Comparison of ENCODE assay signal across 2 cellular contexts in the genomic region with DNA sequence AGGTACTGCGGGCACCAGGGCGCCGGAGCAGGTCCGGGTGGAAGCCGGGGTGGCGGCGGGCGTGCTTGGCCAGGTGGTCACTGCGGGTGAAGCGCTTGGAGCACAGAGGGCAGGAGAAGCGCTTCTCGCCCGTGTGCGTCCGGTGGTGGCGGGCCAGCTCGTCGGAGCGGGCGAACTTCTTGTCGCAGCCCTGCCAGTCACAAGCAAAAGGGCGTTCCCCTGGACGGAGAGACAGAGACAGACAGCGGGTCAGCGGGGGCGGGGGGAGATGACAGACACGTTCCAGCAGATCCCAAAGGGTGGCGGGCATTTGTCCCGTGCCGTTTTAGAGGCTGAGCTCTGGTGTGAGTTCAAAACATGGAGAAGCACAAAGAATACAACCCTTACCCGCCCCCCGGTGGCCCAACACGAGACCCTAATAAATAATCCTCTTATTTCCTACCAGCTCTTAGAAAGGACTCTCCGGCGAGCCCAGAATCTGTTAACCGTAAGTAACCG.
TF ChIP-seq lines count a peak whose summit lies in the region.

No MANE protein-coding gene starts in this region.

TF ChIP-seq in SK-N-SH, 30 proteins besides CTCF, POLR2A, EP300 and RAD21 (continued from another document):
- TF ChIP-seq, protein P1, sequence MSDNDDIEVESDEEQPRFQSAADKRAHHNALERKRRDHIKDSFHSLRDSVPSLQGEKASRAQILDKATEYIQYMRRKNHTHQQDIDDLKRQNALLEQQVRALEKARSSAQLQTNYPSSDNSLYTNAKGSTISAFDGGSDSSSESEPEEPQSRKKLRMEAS (IDR thresholded peaks at IDR 0.05; ENCODE audit: low read depth) = no peak
- no peak for TF ChIP-seq MXI1 (IDR thresholded peaks at IDR 0.05; ENCODE audit: low read depth, low read length)
- TF ChIP-seq POLR2AphosphoS5 (IDR thresholded peaks at IDR 0.05; ENCODE audit: low read depth, low read length) = no peak
- TF ChIP-seq CHD2 (IDR thresholded peaks at IDR 0.05; ENCODE audit: low read length, partially characterized antibody) = no peak
- no peak for TF ChIP-seq GATA2 (CRISPR knock-in tag; IDR thresholded peaks at IDR 0.05)
- TF ChIP-seq SMC3 (IDR thresholded peaks at IDR 0.05; ENCODE audit: low read depth, low read length) = no peak
- TF ChIP-seq, protein P2, sequence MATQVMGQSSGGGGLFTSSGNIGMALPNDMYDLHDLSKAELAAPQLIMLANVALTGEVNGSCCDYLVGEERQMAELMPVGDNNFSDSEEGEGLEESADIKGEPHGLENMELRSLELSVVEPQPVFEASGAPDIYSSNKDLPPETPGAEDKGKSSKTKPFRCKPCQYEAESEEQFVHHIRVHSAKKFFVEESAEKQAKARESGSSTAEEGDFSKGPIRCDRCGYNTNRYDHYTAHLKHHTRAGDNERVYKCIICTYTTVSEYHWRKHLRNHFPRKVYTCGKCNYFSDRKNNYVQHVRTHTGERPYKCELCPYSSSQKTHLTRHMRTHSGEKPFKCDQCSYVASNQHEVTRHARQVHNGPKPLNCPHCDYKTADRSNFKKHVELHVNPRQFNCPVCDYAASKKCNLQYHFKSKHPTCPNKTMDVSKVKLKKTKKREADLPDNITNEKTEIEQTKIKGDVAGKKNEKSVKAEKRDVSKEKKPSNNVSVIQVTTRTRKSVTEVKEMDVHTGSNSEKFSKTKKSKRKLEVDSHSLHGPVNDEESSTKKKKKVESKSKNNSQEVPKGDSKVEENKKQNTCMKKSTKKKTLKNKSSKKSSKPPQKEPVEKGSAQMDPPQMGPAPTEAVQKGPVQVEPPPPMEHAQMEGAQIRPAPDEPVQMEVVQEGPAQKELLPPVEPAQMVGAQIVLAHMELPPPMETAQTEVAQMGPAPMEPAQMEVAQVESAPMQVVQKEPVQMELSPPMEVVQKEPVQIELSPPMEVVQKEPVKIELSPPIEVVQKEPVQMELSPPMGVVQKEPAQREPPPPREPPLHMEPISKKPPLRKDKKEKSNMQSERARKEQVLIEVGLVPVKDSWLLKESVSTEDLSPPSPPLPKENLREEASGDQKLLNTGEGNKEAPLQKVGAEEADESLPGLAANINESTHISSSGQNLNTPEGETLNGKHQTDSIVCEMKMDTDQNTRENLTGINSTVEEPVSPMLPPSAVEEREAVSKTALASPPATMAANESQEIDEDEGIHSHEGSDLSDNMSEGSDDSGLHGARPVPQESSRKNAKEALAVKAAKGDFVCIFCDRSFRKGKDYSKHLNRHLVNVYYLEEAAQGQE (IDR thresholded peaks at IDR 0.05; ENCODE audit: low read depth, low read length) = no peak
- TF ChIP-seq RCOR1 (IDR thresholded peaks at IDR 0.05; ENCODE audit: low read length) = no peak

TF ChIP-seq in SK-N-SH treated with all-trans-retinoic acid at 6 μM for 48 hours, 23 proteins besides CTCF, POLR2A, EP300 and RAD21 (continued from another document):
- TF ChIP-seq, protein P3, sequence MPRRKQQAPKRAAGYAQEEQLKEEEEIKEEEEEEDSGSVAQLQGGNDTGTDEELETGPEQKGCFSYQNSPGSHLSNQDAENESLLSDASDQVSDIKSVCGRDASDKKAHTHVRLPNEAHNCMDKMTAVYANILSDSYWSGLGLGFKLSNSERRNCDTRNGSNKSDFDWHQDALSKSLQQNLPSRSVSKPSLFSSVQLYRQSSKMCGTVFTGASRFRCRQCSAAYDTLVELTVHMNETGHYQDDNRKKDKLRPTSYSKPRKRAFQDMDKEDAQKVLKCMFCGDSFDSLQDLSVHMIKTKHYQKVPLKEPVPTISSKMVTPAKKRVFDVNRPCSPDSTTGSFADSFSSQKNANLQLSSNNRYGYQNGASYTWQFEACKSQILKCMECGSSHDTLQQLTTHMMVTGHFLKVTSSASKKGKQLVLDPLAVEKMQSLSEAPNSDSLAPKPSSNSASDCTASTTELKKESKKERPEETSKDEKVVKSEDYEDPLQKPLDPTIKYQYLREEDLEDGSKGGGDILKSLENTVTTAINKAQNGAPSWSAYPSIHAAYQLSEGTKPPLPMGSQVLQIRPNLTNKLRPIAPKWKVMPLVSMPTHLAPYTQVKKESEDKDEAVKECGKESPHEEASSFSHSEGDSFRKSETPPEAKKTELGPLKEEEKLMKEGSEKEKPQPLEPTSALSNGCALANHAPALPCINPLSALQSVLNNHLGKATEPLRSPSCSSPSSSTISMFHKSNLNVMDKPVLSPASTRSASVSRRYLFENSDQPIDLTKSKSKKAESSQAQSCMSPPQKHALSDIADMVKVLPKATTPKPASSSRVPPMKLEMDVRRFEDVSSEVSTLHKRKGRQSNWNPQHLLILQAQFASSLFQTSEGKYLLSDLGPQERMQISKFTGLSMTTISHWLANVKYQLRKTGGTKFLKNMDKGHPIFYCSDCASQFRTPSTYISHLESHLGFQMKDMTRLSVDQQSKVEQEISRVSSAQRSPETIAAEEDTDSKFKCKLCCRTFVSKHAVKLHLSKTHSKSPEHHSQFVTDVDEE (CRISPR knock-in tag; IDR thresholded peaks at IDR 0.05) = no peak
- no peak for TF ChIP-seq GLIS3 (CRISPR knock-in tag; IDR thresholded peaks at IDR 0.05)
